Comparison of ENCODE assay signal across 33 cellular contexts in genomic region chr1:32536764-32537163, GRCh38.
"Had no signal": no experiment of that assay in that cellular context is flagged by ENCODE, and none has a peak within 500 bp of the region (broad histone marks: within the 10 kb centered on the region; RNA-seq: fewer than 3 reads in every experiment).

No MANE protein-coding gene starts in this region.

- H3K9ac ChIP-seq: SK-N-SH had no signal

- H3K4me3 Mint-ChIP-seq: activated CD4-positive, alpha-beta memory T cell treated with anti-CD3 and anti-CD28 coated beads, Interleukin-2, amount 10 ng/mL, durations not matched to agents 7 days and 5 days; activated CD8-positive, alpha-beta memory T cell treated with anti-CD3 and anti-CD28 coated beads, Interleukin-2, amount 10 ng/mL, durations not matched to agents 7 days and 5 days; activated naive CD4-positive, alpha-beta T cell treated with anti-CD3 and anti-CD28 coated beads, Interleukin-2, amount 10 ng/mL, durations not matched to agents 7 days and 5 days; activated naive CD8-positive, alpha-beta T cell; activated naive CD8-positive, alpha-beta T cell treated with anti-CD3 and anti-CD28 coated beads, Interleukin-2, amount 50 U/mL, for 24 hours; brain; T-helper 1 cell treated with Interleukin-12 subunit alpha and Interleukin-12 subunit beta and Interleukin-4 antibody, amounts not matched to agents 30 μg/mL and 1 μg/mL, for 36 hours; T-helper 2 cell treated with Interferon-gamma antibody and Interleukin-4, amounts not matched to agents 5 μg/mL and 100 μg/mL, for 36 hours had no signal

- H3K4me3 ChIP-seq: SJCRH30 had no signal

- H3K27me3 ChIP-seq: SJCRH30 had no signal

- H3K27ac ChIP-seq: SJCRH30, WERI-Rb-1 had no signal

- H3K9me2 ChIP-seq: SK-N-SH had no signal

- H3K9me3 Mint-ChIP-seq: activated CD4-positive, alpha-beta memory T cell treated with anti-CD3 and anti-CD28 coated beads, Interleukin-2, amount 10 ng/mL, durations not matched to agents 7 days and 5 days; activated naive CD4-positive, alpha-beta T cell treated with anti-CD3 and anti-CD28 coated beads, Interleukin-2, amount 10 ng/mL, durations not matched to agents 7 days and 5 days; activated naive CD8-positive, alpha-beta T cell treated with anti-CD3 and anti-CD28 coated beads, Interleukin-2, amount 50 U/mL, for 24 hours; T-helper 1 cell treated with Interleukin-12 subunit alpha and Interleukin-12 subunit beta and Interleukin-4 antibody, amounts not matched to agents 30 μg/mL and 1 μg/mL, for 36 hours; T-helper 2 cell treated with Interferon-gamma antibody and Interleukin-4, amounts not matched to agents 5 μg/mL and 100 μg/mL, for 36 hours had no signal

- H3K4me2 ChIP-seq: SK-N-SH had no signal

- DNase-seq: activated CD4-positive, alpha-beta memory T cell treated with anti-CD3 and anti-CD28 coated beads, Interleukin-2, amount 10 ng/mL, durations not matched to agents 7 days and 5 days; activated CD4-positive, alpha-beta T cell treated with anti-CD3 and anti-CD28 coated beads for 1 hour; activated CD4-positive, alpha-beta T cell treated with anti-CD3 and anti-CD28 coated beads for 48 hours; activated CD4-positive, CD25-positive, alpha-beta regulatory T cell; activated CD8-positive, alpha-beta memory T cell treated with anti-CD3 and anti-CD28 coated beads for 24 hours; activated CD8-positive, alpha-beta memory T cell treated with anti-CD3 and anti-CD28 coated beads, Interleukin-2, amount 10 ng/mL, durations not matched to agents 7 days and 5 days; activated CD8-positive, alpha-beta memory T cell treated with anti-CD3 and anti-CD28 coated beads, Interleukin-2, amount 50 U/mL, for 48 hours; activated effector memory CD4-positive, alpha-beta T cell treated with Interleukin-2 at 50 U/mL for 16 hours; activated naive CD4-positive, alpha-beta T cell treated with anti-CD3 and anti-CD28 coated beads, Interleukin-2, amount 10 ng/mL, durations not matched to agents 7 days and 5 days; activated naive CD8-positive, alpha-beta T cell treated with anti-CD3 and anti-CD28 coated beads, Interleukin-2, amount 50 U/mL, for 24 hours; activated T-cell treated with anti-CD3 and anti-CD28 coated beads, Interleukin-2, amount 50 U/mL, for 48 hours; anterior cingulate cortex; caudate nucleus; MM.1S; NCI-H1092 treated with DMSO at 0.1 percent for 48 hours; NCI-H1417; NCI-H146; NCI-H187; NCI-H2029 treated with DMSO at 0.1 percent for 48 hours; NCI-H2171 treated with DMSO at 0.1 percent for 48 hours; NCI-H2227 treated with DMSO at 0.1 percent for 48 hours; NCI-H446; NCI-H510A treated with DMSO at 0.1 percent for 48 hours; NCI-H526 treated with DMSO at 0.1 percent for 48 hours; NCI-H774; SHP77; SJCRH30; SK-N-SH; WERI-Rb-1 had no signal

- H3K27ac Mint-ChIP-seq: activated CD4-positive, alpha-beta memory T cell treated with anti-CD3 and anti-CD28 coated beads, Interleukin-2, amount 10 ng/mL, durations not matched to agents 7 days and 5 days; activated CD8-positive, alpha-beta memory T cell treated with anti-CD3 and anti-CD28 coated beads, Interleukin-2, amount 10 ng/mL, durations not matched to agents 7 days and 5 days; activated naive CD4-positive, alpha-beta T cell treated with anti-CD3 and anti-CD28 coated beads, Interleukin-2, amount 10 ng/mL, durations not matched to agents 7 days and 5 days; activated naive CD8-positive, alpha-beta T cell; activated naive CD8-positive, alpha-beta T cell treated with anti-CD3 and anti-CD28 coated beads, Interleukin-2, amount 50 U/mL, for 24 hours; brain; T-helper 1 cell treated with Interleukin-12 subunit alpha and Interleukin-12 subunit beta and Interleukin-4 antibody, amounts not matched to agents 30 μg/mL and 1 μg/mL, for 36 hours; T-helper 2 cell treated with Interferon-gamma antibody and Interleukin-4, amounts not matched to agents 5 μg/mL and 100 μg/mL, for 36 hours had no signal

- H3K9me3 ChIP-seq: SJCRH30, SK-N-SH had no signal

- H3K36me3 ChIP-seq: SJCRH30 had no signal

- H3K36me3 Mint-ChIP-seq: activated CD8-positive, alpha-beta memory T cell treated with anti-CD3 and anti-CD28 coated beads, Interleukin-2, amount 10 ng/mL, durations not matched to agents 7 days and 5 days; activated naive CD4-positive, alpha-beta T cell treated with anti-CD3 and anti-CD28 coated beads, Interleukin-2, amount 10 ng/mL, durations not matched to agents 7 days and 5 days; activated naive CD8-positive, alpha-beta T cell had no signal
